Comparison of ENCODE assay signal across 9 cellular contexts in the genomic region with DNA sequence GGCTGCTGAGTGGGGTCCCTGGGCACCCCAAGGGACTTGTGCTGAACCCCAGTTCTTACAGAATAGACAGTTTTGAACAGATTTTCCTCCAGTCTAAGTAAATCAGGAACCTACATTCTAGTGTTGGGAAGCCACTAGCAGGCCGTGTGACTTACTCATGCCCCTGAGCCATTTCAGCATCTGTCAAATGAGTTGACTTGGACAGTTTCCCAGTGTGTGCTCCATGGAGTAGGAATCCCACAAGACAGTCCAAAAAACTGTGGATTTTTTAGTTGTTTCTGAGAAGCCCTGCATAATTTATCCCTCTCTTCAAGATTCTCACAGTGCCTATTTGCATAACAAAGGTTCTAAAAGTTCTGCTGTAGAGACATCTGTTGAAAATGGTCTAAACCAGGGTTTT. TPM values are rescaled to one million over a fixed set of nuclear protein-coding genes. Genes with fewer than 3 reads are reported as not detected.
DNase-seq lines count a peak whose midpoint lies in the region; ATAC-seq and TF ChIP-seq lines count a peak whose summit lies in the region.
"Had no signal": no experiment of that assay in that cellular context is flagged by ENCODE, and none has a peak within 500 bp of the region (broad histone marks: within the 10 kb centered on the region; RNA-seq: fewer than 3 reads in every experiment).

No MANE protein-coding gene starts in this region.

- H3K27me3 Mint-ChIP-seq in activated CD8-positive, alpha-beta memory T cell treated with anti-CD3 and anti-CD28 coated beads, Interleukin-2, amount 10 ng/mL, durations not matched to agents 7 days and 5 days, result no peaks in the 10 kb centered on the region
- H3K27me3 Mint-ChIP-seq: activated T-cell treated with anti-CD3 and anti-CD28 coated beads, Interleukin-2, amount 50 U/mL, for 24 hours had no signal

- H3K4me1 Mint-ChIP-seq in activated CD8-positive, alpha-beta memory T cell treated with anti-CD3 and anti-CD28 coated beads, Interleukin-2, amount 10 ng/mL, durations not matched to agents 7 days and 5 days, result no peaks in the 10 kb centered on the region

- no peaks in the 10 kb centered on the region for H3K9me2 ChIP-seq in SK-N-SH

- no peak for TF ChIP-seq CTCF in SK-N-SH (IDR thresholded peaks at IDR 0.05)
- no peak for TF ChIP-seq CTCF in foreskin keratinocyte (conservative IDR thresholded peaks at IDR 0.05)
- no peak for TF ChIP-seq CTCF in sigmoid colon (IDR thresholded peaks at IDR 0.05)
- no peak for TF ChIP-seq CTCF in GM20000 (IDR thresholded peaks at IDR 0.05; ENCODE audit: extremely low read depth, missing control alignments)

- TF ChIP-seq POLR2A in sigmoid colon (IDR thresholded peaks at IDR 0.05), result no peak

- DNase-seq in ELR (ENCODE audit: low read depth) (peak; percentile 87), SK-N-SH (peak; percentile 47), foreskin keratinocyte (peak in 1 of 2 donors; percentile 34), sigmoid colon (no peak), GM20000 (ENCODE audit: low spot score) (no peak)
- DNase-seq in stimulated activated CD4-positive, alpha-beta T cell treated with anti-CD3 and anti-CD28 coated beads, Interleukin-15, amount 100 ng/mL, for 24 hours, result no peak
- DNase-seq in activated CD8-positive, alpha-beta memory T cell treated with anti-CD3 and anti-CD28 coated beads, Interleukin-2, amount 10 ng/mL, durations not matched to agents 7 days and 5 days, result no peak
- DNase-seq: activated T-cell treated with anti-CD3 and anti-CD28 coated beads, Interleukin-2, amount 50 U/mL, for 24 hours had no signal

- intact Hi-C loops in sigmoid colon (cut with DNase I), result loop anchor here (5.0 kb wide), 1 partner anchor 54 kb away; no protein-coding TSS in a partner anchor

- no peaks in the 10 kb centered on the region for H4K20me1 ChIP-seq in SK-N-SH (ENCODE audit: insufficient read depth)

- H3K4me3 ChIP-seq in SK-N-SH (ENCODE audit: low read depth in 2 of 2, low read length in 1 of 2) (no peak overlapping the region), sigmoid colon (no peak overlapping the region)

- H3K9me3 ChIP-seq in SK-N-SH (no peaks in the 10 kb centered on the region), sigmoid colon (no peaks in the 10 kb centered on the region)

- no peaks in the 10 kb centered on the region for H3K79me2 ChIP-seq in SK-N-SH (ENCODE audit: insufficient read depth)

- H3K4me1 ChIP-seq in SK-N-SH (ENCODE audit: control insufficient read depth in 1 of 2, insufficient read depth in 2 of 2, low read depth in 1 of 2, low read length in 1 of 2) (peaks cover 11 to 25% of the 10 kb centered on the region in 2 experiments), foreskin keratinocyte (no peaks in the 10 kb centered on the region), sigmoid colon (peaks cover 0 to 25% (median 23%) of the 10 kb centered on the region in 4 donors)

- H3K9me3 Mint-ChIP-seq in activated CD8-positive, alpha-beta memory T cell treated with anti-CD3 and anti-CD28 coated beads, Interleukin-2, amount 10 ng/mL, durations not matched to agents 7 days and 5 days (ENCODE audit: low read depth), result no peaks in the 10 kb centered on the region
- H3K9me3 Mint-ChIP-seq: activated T-cell treated with anti-CD3 and anti-CD28 coated beads, Interleukin-2, amount 50 U/mL, for 24 hours had no signal

- H3K9ac ChIP-seq in SK-N-SH, result no peak overlapping the region

- peaks cover 12% of the 10 kb centered on the region for H3F3A ChIP-seq in SK-N-SH (replicated peaks; ENCODE audit: insufficient read depth)

- peak overlapping the region; percentile 49 for H3K4me2 ChIP-seq in SK-N-SH

- CTCF ChIA-PET in SK-N-SH (lab: Yijun Ruan, JAX), result no interaction called here
- CTCF ChIA-PET in activated CD8-positive, alpha-beta memory T cell treated with anti-CD3 and anti-CD28 coated beads, Interleukin-2, amount 10 ng/mL, durations not matched to agents 7 days and 5 days (lab: Charles Lee), result no interaction called here

- peak; percentile 40 for ATAC-seq in foreskin keratinocyte
- no peak for ATAC-seq in activated CD8-positive, alpha-beta memory T cell treated with anti-CD3 and anti-CD28 coated beads, Interleukin-2, amount 10 ng/mL, durations not matched to agents 7 days and 5 days
- no peak for ATAC-seq in HG03571 (IDR thresholded peaks at IDR 0.05; ENCODE audit: unreplicated experiment)

- peaks cover 6% of the 10 kb centered on the region for H3K36me3 Mint-ChIP-seq in activated CD8-positive, alpha-beta memory T cell treated with anti-CD3 and anti-CD28 coated beads, Interleukin-2, amount 10 ng/mL, durations not matched to agents 7 days and 5 days

- H3K27ac ChIP-seq in SK-N-SH (ENCODE audit: low read depth in 2 of 2, low read length in 1 of 2) (peak overlapping the region; percentile 60 to 61), foreskin keratinocyte (no peak overlapping the region), sigmoid colon (peak overlapping the region; percentile 24 to 73 (median 66))

- no peak overlapping the region for H2AFZ ChIP-seq in SK-N-SH (ENCODE audit: low read depth)

- POLR2A ChIA-PET in SK-N-SH (lab: Yijun Ruan, JAX), result no interaction called here

- 9% methylated on average over 1 of the region's 1 CpG for WGBS in SK-N-SH (ENCODE audit: low lambda C conversion rate)
- WGBS in sigmoid colon, 2 donors, result 68 to 74% methylated on average over 1 of the region's 1 CpG

- H3K36me3 ChIP-seq in SK-N-SH (replicated peaks in 1 of 2; ENCODE audit: control insufficient read depth in 1 of 2, insufficient read depth in 2 of 2, low read length in 1 of 2) (no peaks in the 10 kb centered on the region), sigmoid colon (no peaks in the 10 kb centered on the region)

- no peak overlapping the region for H3K4me3 Mint-ChIP-seq in activated CD8-positive, alpha-beta memory T cell treated with anti-CD3 and anti-CD28 coated beads, Interleukin-2, amount 10 ng/mL, durations not matched to agents 7 days and 5 days
- H3K4me3 Mint-ChIP-seq: activated T-cell treated with anti-CD3 and anti-CD28 coated beads, Interleukin-2, amount 50 U/mL, for 24 hours had no signal

- no peak overlapping the region for H3K27ac Mint-ChIP-seq in activated CD8-positive, alpha-beta memory T cell treated with anti-CD3 and anti-CD28 coated beads, Interleukin-2, amount 10 ng/mL, durations not matched to agents 7 days and 5 days
- H3K27ac Mint-ChIP-seq: activated T-cell treated with anti-CD3 and anti-CD28 coated beads, Interleukin-2, amount 50 U/mL, for 24 hours had no signal

- TF ChIP-seq RAD21 in SK-N-SH (IDR thresholded peaks at IDR 0.05; ENCODE audit: low read length), result no peak

- TF ChIP-seq EP300 in SK-N-SH (IDR thresholded peaks at IDR 0.05; ENCODE audit: borderline replicate concordance in 1 of 2, low read depth in 1 of 2, low read length in 1 of 2), result 0 out of 4 replicates have a peak, but pooled peaks of 1 of the 2 experiments have one; percentile 14
- TF ChIP-seq EP300 in sigmoid colon (IDR thresholded peaks at IDR 0.05), result no peak

- H3K27me3 ChIP-seq in SK-N-SH (ENCODE audit: insufficient read depth) (no peaks in the 10 kb centered on the region), foreskin keratinocyte (peaks cover 41% of the 10 kb centered on the region), sigmoid colon (no peaks in the 10 kb centered on the region)

TF ChIP-seq in SK-N-SH, 30 proteins besides CTCF, POLR2A, EP300 and RAD21 (continues in another document):
- no peak for TF ChIP-seq POLR2AphosphoS5 (IDR thresholded peaks at IDR 0.05; ENCODE audit: low read depth, low read length)
- TF ChIP-seq GATA2 (CRISPR knock-in tag; IDR thresholded peaks at IDR 0.05), result no peak
- no peak for TF ChIP-seq FOXJ3 (CRISPR knock-in tag; IDR thresholded peaks at IDR 0.05)
- TF ChIP-seq, protein P1, sequence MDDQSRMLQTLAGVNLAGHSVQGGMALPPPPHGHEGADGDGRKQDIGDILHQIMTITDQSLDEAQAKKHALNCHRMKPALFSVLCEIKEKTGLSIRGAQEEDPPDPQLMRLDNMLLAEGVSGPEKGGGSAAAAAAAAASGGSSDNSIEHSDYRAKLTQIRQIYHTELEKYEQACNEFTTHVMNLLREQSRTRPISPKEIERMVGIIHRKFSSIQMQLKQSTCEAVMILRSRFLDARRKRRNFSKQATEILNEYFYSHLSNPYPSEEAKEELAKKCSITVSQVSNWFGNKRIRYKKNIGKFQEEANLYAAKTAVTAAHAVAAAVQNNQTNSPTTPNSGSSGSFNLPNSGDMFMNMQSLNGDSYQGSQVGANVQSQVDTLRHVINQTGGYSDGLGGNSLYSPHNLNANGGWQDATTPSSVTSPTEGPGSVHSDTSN (IDR thresholded peaks at IDR 0.05), result peak; percentile 72
- TF ChIP-seq FOXM1 (IDR thresholded peaks at IDR 0.05; ENCODE audit: low read depth), result no peak
- TF ChIP-seq YY1 (IDR thresholded peaks at IDR 0.05; ENCODE audit: low read depth), result no peak

RNA-seq across cellular contexts. Expression of a gene that starts 2.1 kb away (rescaled TPM):
- polyA plus RNA-seq in SK-N-SH (2012; rRNA removed), result 0.08 and 0.18 TPM in 2 replicates
- polyA plus RNA-seq in SK-N-SH (2012; cell fraction: cytosol; rRNA removed), result 0.01 and 0.03 TPM in 2 replicates
- polyA plus RNA-seq in SK-N-SH (2012; cell fraction: nucleus; rRNA removed), result 1.4 and 1.6 TPM in 2 replicates
- not detected in 2 replicates for total RNA-seq in foreskin keratinocyte
- polyA plus RNA-seq in foreskin keratinocyte, result not detected in 2 replicates
- total RNA-seq in sigmoid colon, result 1 to 10 TPM in 2 of 4 donors, under 1 TPM in 2; 0.36 to 2.8 (median 1.2) TPM
- under 1 TPM in 1 of 3 donors, not detected in 2; 0.52 TPM for polyA plus RNA-seq in sigmoid colon
- total RNA-seq in activated CD8-positive, alpha-beta memory T cell treated with anti-CD3 and anti-CD28 coated beads, Interleukin-2, amount 10 ng/mL, durations not matched to agents 7 days and 5 days, result 1 to 10 TPM in 1 of 2 experiments, under 1 TPM in 1; 0.67 to 1.0 TPM

RNA-seq across cellular contexts. Expression of a gene that starts 39.5 kb away (rescaled TPM):
- polyA plus RNA-seq in SK-N-SH (2012; rRNA removed) (11.3 and 16.2 TPM in 2 replicates), foreskin keratinocyte (14.0 and 14.9 TPM in 2 replicates), sigmoid colon (10 to 100 TPM; 31.6 to 50.4 (median 40.8) TPM)
- polyA plus RNA-seq in SK-N-SH (2012; cell fraction: cytosol; rRNA removed), result 17.5 and 20.7 TPM in 2 replicates
- 7.6 and 10.7 TPM in 2 replicates for polyA plus RNA-seq in SK-N-SH (2012; cell fraction: nucleus; rRNA removed)
- total RNA-seq in foreskin keratinocyte (26.4 and 27.5 TPM in 2 replicates), sigmoid colon (10 to 100 TPM; 29.5 to 36.7 (median 33.8) TPM)
- 10 to 100 TPM; 26.1 to 31.2 TPM for total RNA-seq in activated CD8-positive, alpha-beta memory T cell treated with anti-CD3 and anti-CD28 coated beads, Interleukin-2, amount 10 ng/mL, durations not matched to agents 7 days and 5 days

Comparison
In these comparisons a context has a peak if more than half of its experiments do, and no peak if none do; other contexts are left out.
1. DNase-seq: peak in ELR (single experiment) and SK-N-SH (single experiment); none in sigmoid colon (single experiment), stimulated activated CD4-positive, alpha-beta T cell treated with anti-CD3 and anti-CD28 coated beads, Interleukin-15, amount 100 ng/mL, for 24 hours (single experiment), activated CD8-positive, alpha-beta memory T cell treated with anti-CD3 and anti-CD28 coated beads, Interleukin-2, amount 10 ng/mL, durations not matched to agents 7 days and 5 days (single experiment) and GM20000 (single experiment).